In genomic region chr3:181932039-181932438, GRCh38 we compare ENCODE assay signal across 14 cellular contexts.
A peak's percentile ranks its signal among the peaks of the same experiment; 100 is the strongest.
DNase-seq lines count a peak whose midpoint lies in the region; ATAC-seq, FAIRE-seq and TF ChIP-seq lines count a peak whose summit lies in the region.
"Had no signal": no experiment of that assay in that cellular context is flagged by ENCODE, and none has a peak within 500 bp of the region (broad histone marks: within the 10 kb centered on the region; RNA-seq: fewer than 3 reads in every experiment).

No MANE protein-coding gene starts in this region.

- FAIRE-seq in pancreas (lab: Jason Lieb, UNC): no peak
- FAIRE-seq: frontal cortex had no signal

- H3K9me3 ChIP-seq in pancreas: no peaks in the 10 kb centered on the region

- H3K27me3 ChIP-seq in pancreas: no peaks in the 10 kb centered on the region
- H3K27me3 ChIP-seq: cardiac muscle cell, tibial artery had no signal

- peak; percentile 70 for ATAC-seq in GM19035 (IDR thresholded peaks at IDR 0.05; ENCODE audit: unreplicated experiment)
- peak; percentile 65 for ATAC-seq in GM21786 (IDR thresholded peaks at IDR 0.05; ENCODE audit: unreplicated experiment)
- peak; percentile 75 for ATAC-seq in HG03196 (IDR thresholded peaks at IDR 0.05; ENCODE audit: unreplicated experiment)
- ATAC-seq in stimulated activated memory B cell treated with anti-CD40 and anti-IgM and Interleukin-4, amounts not matched to agents 10 μg/mL and 1 μg/mL and 100 μg/mL, for 72 hours: peak; percentile 64
- ATAC-seq in pancreas: no peak
- no peak for ATAC-seq in HG02840 (IDR thresholded peaks at IDR 0.05; ENCODE audit: low FRiP score, unreplicated experiment)
- ATAC-seq: effector memory CD8-positive, alpha-beta T cell had no signal

- H3K36me3 Mint-ChIP-seq in stimulated activated memory B cell treated with anti-CD40 and anti-IgM and Interleukin-4, amounts not matched to agents 10 μg/mL and 1 μg/mL and 100 μg/mL, for 72 hours: no peaks in the 10 kb centered on the region
- H3K36me3 Mint-ChIP-seq in nephron progenitor cell (ENCODE audit: low read depth): peaks cover 7% of the 10 kb centered on the region

- H3K4me1 ChIP-seq in pancreas: no peaks in the 10 kb centered on the region
- H3K4me1 ChIP-seq: tibial artery had no signal

- WGBS in pancreas, 2 donors: 74 to 78% methylated on average over 4 of the region's 4 CpGs

- H3K4me3 Mint-ChIP-seq in stimulated activated memory B cell treated with anti-CD40 and anti-IgM and Interleukin-4, amounts not matched to agents 10 μg/mL and 1 μg/mL and 100 μg/mL, for 72 hours: peak overlapping the region; percentile 4
- H3K4me3 Mint-ChIP-seq in nephron progenitor cell: no peak overlapping the region
- H3K4me3 Mint-ChIP-seq: effector memory CD8-positive, alpha-beta T cell had no signal

- no peak for TF ChIP-seq CTCF in pancreas (IDR thresholded peaks at IDR 0.05)
- TF ChIP-seq CTCF in nephron progenitor cell (IDR thresholded peaks at IDR 0.05): no peak

- no peaks in the 10 kb centered on the region for H3K36me3 ChIP-seq in pancreas
- H3K36me3 ChIP-seq: cardiac muscle cell, tibial artery had no signal

- H3K27ac ChIP-seq in pancreas: no peak overlapping the region
- H3K27ac ChIP-seq: cardiac muscle cell, GM23248, tibial artery had no signal

- intact Hi-C loops in pancreas (cut with DNase I): no loop called here

- no peak overlapping the region for H3K4me3 ChIP-seq in pancreas
- H3K4me3 ChIP-seq: cardiac muscle cell, GM23248, tibial artery had no signal

- H3K27me3 Mint-ChIP-seq in stimulated activated memory B cell treated with anti-CD40 and anti-IgM and Interleukin-4, amounts not matched to agents 10 μg/mL and 1 μg/mL and 100 μg/mL, for 72 hours: no peaks in the 10 kb centered on the region
- peaks cover 4% of the 10 kb centered on the region for H3K27me3 Mint-ChIP-seq in nephron progenitor cell (ENCODE audit: low read depth, poor library complexity)
- H3K27me3 Mint-ChIP-seq: effector memory CD8-positive, alpha-beta T cell had no signal

- peaks cover 24% of the 10 kb centered on the region for H3K4me1 Mint-ChIP-seq in stimulated activated memory B cell treated with anti-CD40 and anti-IgM and Interleukin-4, amounts not matched to agents 10 μg/mL and 1 μg/mL and 100 μg/mL, for 72 hours
- H3K4me1 Mint-ChIP-seq in nephron progenitor cell: peaks cover 21% of the 10 kb centered on the region

- DNase-seq in pancreas (no peak), nephron progenitor cell (no peak), RKO (ENCODE audit: low spot score) (no peak)
- DNase-seq: activated naive CD4-positive, alpha-beta T cell treated with anti-CD3 and anti-CD28 coated beads, Interleukin-2, amount 50 U/mL, for 16 hours; effector memory CD8-positive, alpha-beta T cell; GM23248; tibial artery had no signal

- H3K9me3 Mint-ChIP-seq in stimulated activated memory B cell treated with anti-CD40 and anti-IgM and Interleukin-4, amounts not matched to agents 10 μg/mL and 1 μg/mL and 100 μg/mL, for 72 hours: no peaks in the 10 kb centered on the region
- peaks cover 16% of the 10 kb centered on the region for H3K9me3 Mint-ChIP-seq in nephron progenitor cell

- peak overlapping the region; percentile 63 for H3K27ac Mint-ChIP-seq in stimulated activated memory B cell treated with anti-CD40 and anti-IgM and Interleukin-4, amounts not matched to agents 10 μg/mL and 1 μg/mL and 100 μg/mL, for 72 hours
- H3K27ac Mint-ChIP-seq in nephron progenitor cell: no peak overlapping the region
- H3K27ac Mint-ChIP-seq: effector memory CD8-positive, alpha-beta T cell had no signal

Comparison
In these comparisons a context has a peak if more than half of its experiments do, and no peak if none do; other contexts are left out.
1. ATAC-seq: peak in GM19035 (single experiment), GM21786 (single experiment), HG03196 (single experiment) and stimulated activated memory B cell treated with anti-CD40 and anti-IgM and Interleukin-4, amounts not matched to agents 10 μg/mL and 1 μg/mL and 100 μg/mL, for 72 hours (single experiment); none in pancreas (0 of 4) and HG02840 (single experiment).